In the genomic region with DNA sequence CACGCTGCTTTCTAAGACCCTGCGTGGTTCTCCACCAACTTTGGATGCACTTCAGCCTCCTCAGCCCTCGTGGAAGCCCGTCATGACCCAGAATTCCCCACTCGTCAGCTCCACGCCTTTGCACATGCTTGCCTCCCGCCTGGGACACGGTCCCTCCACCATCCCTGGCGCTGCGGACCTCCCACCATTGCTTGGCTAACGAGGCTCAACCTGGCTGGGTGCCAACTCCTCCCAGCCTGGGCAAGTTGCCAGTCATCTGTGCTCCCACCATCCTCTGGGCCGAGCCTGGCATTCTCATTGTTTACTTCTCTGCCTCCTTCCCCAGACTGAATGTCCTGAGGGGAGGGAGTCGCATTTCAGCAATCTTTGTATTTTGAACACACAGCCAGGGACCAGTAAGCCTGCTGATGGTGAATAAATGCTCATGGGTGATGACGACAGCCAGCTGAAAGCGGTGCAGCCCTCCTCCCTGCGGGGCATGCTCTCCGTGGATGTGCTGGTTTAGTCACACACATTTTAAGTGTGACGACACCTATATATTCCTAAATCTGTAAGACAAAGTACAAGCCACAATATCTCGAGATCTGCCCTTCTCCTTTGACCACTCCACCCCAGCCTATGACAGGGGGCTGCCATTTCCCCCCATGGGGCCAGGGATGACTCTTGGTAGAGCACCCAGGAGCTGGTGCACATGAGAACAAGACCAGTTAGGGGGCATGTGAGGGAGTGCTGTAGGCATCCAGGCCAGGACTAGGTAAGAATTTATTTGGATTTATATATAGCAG, we compare ENCODE assay signal across 9 cellular contexts. TPM values are rescaled to one million over a fixed set of nuclear protein-coding genes. Genes with fewer than 3 reads are reported as not detected.
DNase-seq lines count a peak whose midpoint lies in the region; ATAC-seq and TF ChIP-seq lines count a peak whose summit lies in the region.
"Had no signal": no experiment of that assay in that cellular context is flagged by ENCODE, and none has a peak within 500 bp of the region (broad histone marks: within the 10 kb centered on the region; RNA-seq: fewer than 3 reads in every experiment).

No MANE protein-coding gene starts in this region.

- 0 out of 2 replicates have a peak overlapping the region, but pooled peaks have one; percentile 19 for H3K56ac ChIP-seq in IMR-90 (ENCODE audit: extremely low read depth, insufficient read depth, low read length)

- no TSS peak for BruUV-seq in IMR-90 (replicated peaks; lab: Mats Ljungman, UMichigan)
- no TSS peak for BruUV-seq in Panc1 (replicated peaks; lab: Mats Ljungman, UMichigan)

- H2AFZ ChIP-seq in IMR-90 (replicated peaks; ENCODE audit: low read length, poor library complexity), result peak overlapping the region; percentile 84

- peak overlapping the region; percentile 9; the same call in 1 of the 2 replicates for H4K91ac ChIP-seq in IMR-90 (ENCODE audit: insufficient read depth, low read depth, low read length)

- H3K18ac ChIP-seq in IMR-90 (ENCODE audit: low read depth, low read length), result no peak overlapping the region

- H2AK5ac ChIP-seq in IMR-90 (ENCODE audit: low read depth, low read length), result peak overlapping the region; percentile 67

- H3K14ac ChIP-seq in IMR-90 (replicated peaks; ENCODE audit: low read depth, low read length), result peak overlapping the region; percentile 41; the same call in 1 of the 2 replicates

- H3K23ac ChIP-seq in IMR-90 (ENCODE audit: low read depth, low read length), result 0 out of 2 replicates have a peak overlapping the region, but pooled peaks have one; percentile 39

- H3K4me1 Mint-ChIP-seq in memory B cell (peaks cover 30% of the 10 kb centered on the region), type B pancreatic cell (ENCODE audit: unreplicated experiment) (peaks cover 12% of the 10 kb centered on the region)

- peak overlapping the region; percentile 3 for H2BK5ac ChIP-seq in IMR-90 (ENCODE audit: low read depth, low read length, poor library complexity, severe bottlenecking)

- no peak overlapping the region; the same call in 2 of the 3 replicates for H2BK15ac ChIP-seq in IMR-90 (ENCODE audit: low read depth, low read length)

- TF ChIP-seq CTCF in IMR-90 (conservative IDR thresholded peaks at IDR 0.05; ENCODE audit: low read depth, low read length) (no peak), Panc1 (IDR thresholded peaks at IDR 0.05) (no peak), type B pancreatic cell (conservative IDR thresholded peaks at IDR 0.05) (no peak)

- H3K27ac Mint-ChIP-seq in memory B cell (no peak overlapping the region), type B pancreatic cell (no peak overlapping the region)
- H3K27ac Mint-ChIP-seq: activated naive CD4-positive, alpha-beta T cell treated with anti-CD3 and anti-CD28 coated beads, Interleukin-2, amount 50 U/mL, for 24 hours had no signal

- H3K36me3 Mint-ChIP-seq in memory B cell, result peaks cover 13% of the 10 kb centered on the region
- H3K36me3 Mint-ChIP-seq in type B pancreatic cell, result no peaks in the 10 kb centered on the region

- intact Hi-C loops in IMR-90 (cut with micrococcal nuclease), result no loop called here
- intact Hi-C loops in Panc1 (cut with micrococcal nuclease; ENCODE audit: unreplicated experiment), result no loop called here

- H3K4me3 ChIP-seq in IMR-90 (ENCODE audit: insufficient read depth, low read depth, low read length) (no peak overlapping the region), Panc1 (ENCODE audit: low read depth in 2 of 2, low read length in 2 of 2) (peak overlapping the region; percentile 17 to 53), duodenal mucosa (ENCODE audit: low read depth in 1 of 2, low read length in 2 of 2) (peak overlapping the region in 1 of 2 donors; percentile 29)

- H3K36me3 ChIP-seq in IMR-90 (ENCODE audit: control insufficient read depth, insufficient read depth, low read length) (no peaks in the 10 kb centered on the region), Panc1 (ENCODE audit: control insufficient read depth, insufficient read depth, low read length) (no peaks in the 10 kb centered on the region), duodenal mucosa (ENCODE audit: control insufficient read depth in 1 of 2, insufficient read depth in 2 of 2, low read length in 2 of 2) (no peaks in the 10 kb centered on the region)

- H2BK20ac ChIP-seq in IMR-90 (ENCODE audit: low read depth, low read length), result peak overlapping the region; percentile 8

- CTCF ChIA-PET in IMR-90 (lab: Yijun Ruan, JAX) (no interaction called here), Panc1 (lab: Charles Lee) (interaction anchor here (0.7 kb wide), 1 partner anchor 151 kb away, joined by 3 read pairs; no protein-coding TSS in a partner anchor)

- TF ChIP-seq RAD21 in IMR-90 (IDR thresholded peaks at IDR 0.05; ENCODE audit: low read length), result no peak

- peak overlapping the region; percentile 77 for H2AK9ac ChIP-seq in IMR-90 (replicated peaks; ENCODE audit: low read depth, low read length, poor library complexity)

- no peak for TF ChIP-seq POLR2A in IMR-90 (IDR thresholded peaks at IDR 0.05; ENCODE audit: low read depth, low read length)

- H3K27me3 Mint-ChIP-seq in memory B cell (no peaks in the 10 kb centered on the region), type B pancreatic cell (no peaks in the 10 kb centered on the region)

- DNase-seq in GM04503 (ENCODE audit: low read depth) (peak; percentile 64), IMR-90 (peak; percentile 91), Panc1 (ENCODE audit: low read depth, low spot score) (no peak), memory B cell (ENCODE audit: low spot score in 2 of 2) (no peak), type B pancreatic cell (ENCODE audit: extremely low spot score, unreplicated experiment) (peak; percentile 77), activated gamma-delta T cell treated with Interleukin-2 at 50 U/mL for 16 hours (no peak)

- H2BK120ac ChIP-seq in IMR-90 (ENCODE audit: low read depth, low read length), result 0 out of 2 replicates have a peak overlapping the region, but pooled peaks have one; percentile 14

- WGBS in IMR-90 (ENCODE audit: extremely low coverage in 2 of 2, insufficient read length in 1 of 2), 2 experiments, result 36% methylated on average over 8 of the region's 19 CpGs; no CpG with 5 or more reads in 1 of the 2 experiments

- peak overlapping the region; percentile 7 for H3K4ac ChIP-seq in IMR-90 (ENCODE audit: low read depth, low read length)

- H4K5ac ChIP-seq in IMR-90 (ENCODE audit: low read depth, low read length), result no peak overlapping the region

- dilution Hi-C loops in IMR-90 (cut with HindIII; ENCODE audit: low sequenced_read_pairs, unreplicated experiment), result no loop called here

- H3K9me3 Mint-ChIP-seq in memory B cell (no peaks in the 10 kb centered on the region), type B pancreatic cell (no peaks in the 10 kb centered on the region)
- H3K9me3 Mint-ChIP-seq: activated naive CD4-positive, alpha-beta T cell treated with anti-CD3 and anti-CD28 coated beads, Interleukin-2, amount 50 U/mL, for 24 hours had no signal

- H3K9me3 ChIP-seq in IMR-90 (ENCODE audit: control insufficient read depth, insufficient read depth, low read length) (no peaks in the 10 kb centered on the region), Panc1 (ENCODE audit: control insufficient read depth, insufficient read depth, low read depth, low read length) (no peaks in the 10 kb centered on the region), duodenal mucosa (ENCODE audit: control insufficient read depth in 1 of 2, low read length in 2 of 2) (no peaks in the 10 kb centered on the region)

- ATAC-seq in GM21786 (IDR thresholded peaks at IDR 0.05; ENCODE audit: unreplicated experiment) (peak; percentile 34), IMR-90 (ENCODE audit: low read depth) (peak; percentile 88), Panc1 (peak; percentile 84), memory B cell (ENCODE audit: low read depth) (peak; percentile 47)

- H3K79me1 ChIP-seq in IMR-90 (ENCODE audit: low read depth in 1 of 2, low read length in 2 of 2), result peaks cover 8 to 49% of the 10 kb centered on the region in 2 experiments

- POLR2A ChIA-PET in IMR-90 (lab: Charles Lee; ENCODE audit: unreplicated experiment) (no interaction called here), Panc1 (lab: Charles Lee) (interaction anchor here (0.6 kb wide), 1 partner anchor 19 kb away, joined by 3 read pairs; no protein-coding TSS in a partner anchor)

- H3K4me3 Mint-ChIP-seq in memory B cell (peak overlapping the region; percentile 76), type B pancreatic cell (peak overlapping the region; percentile 61)
- H3K4me3 Mint-ChIP-seq: activated naive CD4-positive, alpha-beta T cell treated with anti-CD3 and anti-CD28 coated beads, Interleukin-2, amount 50 U/mL, for 24 hours had no signal

- no peaks in the 10 kb centered on the region for H3K27me3 ChIP-seq in IMR-90 (ENCODE audit: control insufficient read depth, insufficient read depth, low read length)
- no peaks in the 10 kb centered on the region for H3K27me3 ChIP-seq in Panc1 (ENCODE audit: control insufficient read depth, insufficient read depth, low read length)
- H3K27me3 ChIP-seq in duodenal mucosa (ENCODE audit: control insufficient read depth in 1 of 2, insufficient read depth in 2 of 2, low read length in 2 of 2), result no peaks in the 10 kb centered on the region

- H3K4me2 ChIP-seq in IMR-90 (ENCODE audit: low read depth, low read length), result peak overlapping the region; percentile 7; the same call in 1 of the 2 replicates

- peaks cover 10% of the 10 kb centered on the region for H3K4me1 ChIP-seq in IMR-90 (ENCODE audit: control insufficient read depth, insufficient read depth, low read length)
- H3K4me1 ChIP-seq in Panc1 (ENCODE audit: control insufficient read depth, insufficient read depth, low read length), result peaks cover 26% of the 10 kb centered on the region
- peaks cover 14 to 16% of the 10 kb centered on the region in 2 donors for H3K4me1 ChIP-seq in duodenal mucosa (ENCODE audit: control insufficient read depth in 1 of 2, insufficient read depth in 2 of 2, low read length in 2 of 2)

- H3K9ac ChIP-seq in IMR-90 (ENCODE audit: low read depth, low read length) (no peak overlapping the region), duodenal mucosa (ENCODE audit: low read depth in 1 of 2, low read length in 2 of 2) (peak overlapping the region in 1 of 2 donors; percentile 10)

- in situ Hi-C loops in IMR-90 (cut with MboI; ENCODE audit: low sequenced_read_pairs) (no loop called here), Panc1 (cut with HindIII; ENCODE audit: low pct_unique_long_range_greater_than_20kb, low sequenced_read_pairs) (no loop called here)

- H3K9me1 ChIP-seq in IMR-90 (ENCODE audit: insufficient read depth, low read length), result peaks cover 15% of the 10 kb centered on the region

- peaks cover 26% of the 10 kb centered on the region; the same call in 1 of the 2 replicates for H4K20me1 ChIP-seq in IMR-90 (ENCODE audit: insufficient read depth, low read length)

- peak overlapping the region in 1 of 2 experiments; percentile 13; a peak in 2 of 4 replicates for H4K8ac ChIP-seq in IMR-90 (ENCODE audit: low read depth in 2 of 2, low read length in 2 of 2)

- H3K27ac ChIP-seq in IMR-90 (ENCODE audit: insufficient read depth, low read length) (peak overlapping the region; percentile 15; the same call in 1 of the 2 replicates), Panc1 (ENCODE audit: low read length) (peak overlapping the region; percentile 78), duodenal mucosa (ENCODE audit: low read depth, low read length) (peak overlapping the region; percentile 41)

RNA-seq across cellular contexts. Expression of a gene that starts 37.6 kb away (rescaled TPM):
- total RNA-seq in IMR-90 (2012; rRNA removed), result 2.5 and 2.8 TPM in 2 replicates
- polyA plus RNA-seq in IMR-90 (2012; rRNA removed), result 3.3 and 3.8 TPM in 2 replicates
- 2.2 and 3.2 TPM in 2 replicates for polyA plus RNA-seq in IMR-90 (2012; cell fraction: cytosol; rRNA removed)
- 13.5 and 13.8 TPM in 2 replicates for polyA plus RNA-seq in IMR-90 (2012; cell fraction: nucleus; rRNA removed; ENCODE audit: low replicate concordance)
- 19.1 TPM for total RNA-seq in Panc1 (2021; ENCODE audit: unreplicated experiment)
- 7.7 TPM for polyA plus RNA-seq in Panc1 (2012; ENCODE audit: insufficient read length)
- total RNA-seq in type B pancreatic cell (ENCODE audit: low replicate concordance), result 3.4 and 5.4 TPM in 2 replicates

Comparison
In these comparisons a context has a peak if more than half of its experiments do, and no peak if none do; other contexts are left out.
1. DNase-seq: peak in GM04503 (single experiment), IMR-90 (single experiment) and type B pancreatic cell (single experiment); none in Panc1 (single experiment), memory B cell (0 of 2) and activated gamma-delta T cell treated with Interleukin-2 at 50 U/mL for 16 hours (single experiment).
2. ATAC-seq: peak in every context shown above with its lines; median percentile 88 in IMR-90; 84 in Panc1; 47 in memory B cell; 34 in GM21786.
3. H3K27ac ChIP-seq: peak in every context shown above with its lines; median percentile 78 in Panc1; 41 in duodenal mucosa; 15 in IMR-90.